In the genomic region with DNA sequence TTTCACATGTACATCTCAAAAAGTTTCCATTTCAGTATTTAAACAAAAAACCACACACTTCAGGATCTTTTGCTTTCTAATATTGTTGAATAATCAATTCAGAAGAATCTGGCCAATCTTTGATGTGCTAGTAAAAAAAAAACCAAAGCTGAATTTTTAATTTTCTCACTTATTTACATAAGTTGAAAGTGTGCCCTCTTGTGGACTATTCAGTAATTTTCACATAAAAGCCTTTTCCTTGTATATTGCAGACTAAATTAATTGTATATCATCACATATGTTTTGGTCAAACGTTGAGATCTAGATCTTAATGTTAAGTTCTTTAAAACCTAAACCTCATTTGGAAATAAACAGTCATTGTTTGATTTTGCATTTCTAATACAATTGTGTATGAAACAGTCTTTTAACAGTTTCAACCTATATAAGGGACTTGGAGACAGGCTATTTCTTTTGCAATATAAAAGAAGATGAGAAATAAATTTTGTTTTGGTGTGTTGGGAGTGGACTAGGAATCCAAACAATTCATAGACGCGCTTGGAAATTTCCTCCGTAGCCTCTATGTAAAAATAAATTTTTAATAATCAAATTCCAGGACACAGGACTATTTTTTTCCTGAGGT, we compare ENCODE assay signal across 8 cellular contexts.
A peak's percentile ranks its signal among the peaks of the same experiment; 100 is the strongest.
DNase-seq lines count a peak whose midpoint lies in the region; ATAC-seq and TF ChIP-seq lines count a peak whose summit lies in the region.

No MANE protein-coding gene starts in this region.

- DNase-seq in NCI-H82 (lab: John Stamatoyannopoulos, UW) = peak; percentile 64
- DNase-seq in NCI-H82 treated with DMSO at 0.1 percent for 48 hours (lab: John Stamatoyannopoulos, UW; ENCODE audit: unreplicated experiment) = no peak
- peak; percentile 64 for DNase-seq in NCI-H1105 treated with DMSO at 0.1 percent for 48 hours (lab: John Stamatoyannopoulos, UW)
- DNase-seq in WTC11 (ENCODE audit: low spot score) = no peak
- DNase-seq in kidney epithelial cell (ENCODE audit: low read depth) = no peak
- DNase-seq in activated T-helper 2 cell treated with anti-CD3 and anti-CD28 coated beads, Interferon-gamma antibody, Interleukin-2, Interleukin-4, amounts not matched to agents 10 μg/mL and 5 μg/mL and 100 μg/mL, durations not matched to agents 14 hours and 24 hours and 36 hours (ENCODE audit: low spot score) = no peak
- no peak for DNase-seq in activated CD8-positive, alpha-beta memory T cell treated with anti-CD3 and anti-CD28 coated beads for 24 hours

- POLR2A ChIA-PET in WTC11 (lab: Charles Lee) = no interaction called here

- ATAC-seq in WTC11 (no peak), GM18909 (IDR thresholded peaks at IDR 0.05; ENCODE audit: poor library complexity, unreplicated experiment) (no peak)

- intact Hi-C loops in activated T-helper 2 cell treated with anti-CD3 and anti-CD28 coated beads, Interferon-gamma antibody, Interleukin-2, Interleukin-4, amounts not matched to agents 10 μg/mL and 5 μg/mL and 100 μg/mL, durations not matched to agents 14 hours and 24 hours and 36 hours (cut with micrococcal nuclease) = loop anchor here (2.0 to 5.0 kb wide), 2 partner anchors 67 to 206 kb away; a partner anchor contains a TSS

- peak overlapping the region; percentile 42; the same call in 1 of the 2 replicates for H3K27ac Mint-ChIP-seq in WTC11
- no peak overlapping the region for H3K27ac Mint-ChIP-seq in activated T-helper 2 cell treated with anti-CD3 and anti-CD28 coated beads, Interferon-gamma antibody, Interleukin-2, Interleukin-4, amounts not matched to agents 10 μg/mL and 5 μg/mL and 100 μg/mL, durations not matched to agents 14 hours and 24 hours and 36 hours

- H3K36me3 ChIP-seq in kidney epithelial cell (ENCODE audit: control insufficient read depth, insufficient read depth, low read length) = no peaks in the 10 kb centered on the region

- CTCF ChIA-PET in WTC11 (lab: Charles Lee) = interaction anchor here (0.6 to 1.4 kb wide), 10 partner anchors 9 to 210 kb away, joined by 3 to 5 read pairs (median 3); no protein-coding TSS in a partner anchor

- no peaks in the 10 kb centered on the region for H3K27me3 ChIP-seq in kidney epithelial cell (ENCODE audit: control insufficient read depth, insufficient read depth, low read length)

- H3K4me1 Mint-ChIP-seq in WTC11 = peaks cover 32% of the 10 kb centered on the region
- H3K4me1 Mint-ChIP-seq in activated T-helper 2 cell treated with anti-CD3 and anti-CD28 coated beads, Interferon-gamma antibody, Interleukin-2, Interleukin-4, amounts not matched to agents 10 μg/mL and 5 μg/mL and 100 μg/mL, durations not matched to agents 14 hours and 24 hours and 36 hours (ENCODE audit: low read depth) = peaks cover 10% of the 10 kb centered on the region

- H3K4me3 ChIP-seq in kidney epithelial cell (ENCODE audit: low read depth, low read length) = no peak overlapping the region

- H3K4me3 Mint-ChIP-seq in WTC11 = no peak overlapping the region
- H3K4me3 Mint-ChIP-seq in activated T-helper 2 cell treated with anti-CD3 and anti-CD28 coated beads, Interferon-gamma antibody, Interleukin-2, Interleukin-4, amounts not matched to agents 10 μg/mL and 5 μg/mL and 100 μg/mL, durations not matched to agents 14 hours and 24 hours and 36 hours (ENCODE audit: low read depth) = no peak overlapping the region

- no peaks in the 10 kb centered on the region for H3K36me3 Mint-ChIP-seq in WTC11
- H3K36me3 Mint-ChIP-seq in activated T-helper 2 cell treated with anti-CD3 and anti-CD28 coated beads, Interferon-gamma antibody, Interleukin-2, Interleukin-4, amounts not matched to agents 10 μg/mL and 5 μg/mL and 100 μg/mL, durations not matched to agents 14 hours and 24 hours and 36 hours (ENCODE audit: low read depth) = no peaks in the 10 kb centered on the region

- TF ChIP-seq CTCF in WTC11 (IDR thresholded peaks at IDR 0.05) (0 out of 2 replicates have a peak, but pooled peaks have one; percentile 27), kidney epithelial cell (IDR thresholded peaks at IDR 0.05; ENCODE audit: insufficient read depth, low read length, poor library complexity, severe bottlenecking) (peak; percentile 45)

- H3K27me3 Mint-ChIP-seq in WTC11 (ENCODE audit: low read depth) = no peaks in the 10 kb centered on the region
- H3K27me3 Mint-ChIP-seq in activated T-helper 2 cell treated with anti-CD3 and anti-CD28 coated beads, Interferon-gamma antibody, Interleukin-2, Interleukin-4, amounts not matched to agents 10 μg/mL and 5 μg/mL and 100 μg/mL, durations not matched to agents 14 hours and 24 hours and 36 hours (ENCODE audit: low read depth) = no peaks in the 10 kb centered on the region

- H3K9me3 Mint-ChIP-seq in WTC11 = no peaks in the 10 kb centered on the region
- no peaks in the 10 kb centered on the region for H3K9me3 Mint-ChIP-seq in activated T-helper 2 cell treated with anti-CD3 and anti-CD28 coated beads, Interferon-gamma antibody, Interleukin-2, Interleukin-4, amounts not matched to agents 10 μg/mL and 5 μg/mL and 100 μg/mL, durations not matched to agents 14 hours and 24 hours and 36 hours

TF ChIP-seq in WTC11, 78 proteins besides CTCF, POLR2A, EP300 and RAD21:
- TF ChIP-seq TCF7 (CRISPR knock-in tag; IDR thresholded peaks at IDR 0.05; ENCODE audit: low read depth) (no peak), NFATC4 (CRISPR knock-in tag; IDR thresholded peaks at IDR 0.05) (no peak), FOXK1 (CRISPR knock-in tag; IDR thresholded peaks at IDR 0.05) (no peak), EMX1 (CRISPR knock-in tag; IDR thresholded peaks at IDR 0.05) (no peak), ZNF423 (CRISPR knock-in tag; IDR thresholded peaks at IDR 0.05) (no peak), GTF2I (CRISPR knock-in tag; conservative IDR thresholded peaks at IDR 0.05) (no peak), ETV6 (CRISPR knock-in tag; IDR thresholded peaks at IDR 0.05) (no peak), TEAD4 (CRISPR knock-in tag; IDR thresholded peaks at IDR 0.05) (no peak), ZNF232 (CRISPR knock-in tag; IDR thresholded peaks at IDR 0.05) (no peak), GABPB1 (CRISPR knock-in tag; IDR thresholded peaks at IDR 0.05) (no peak), NR1H2 (CRISPR knock-in tag; IDR thresholded peaks at IDR 0.05) (no peak), RORB (CRISPR knock-in tag; IDR thresholded peaks at IDR 0.05) (no peak)
- TF ChIP-seq, protein P1, sequence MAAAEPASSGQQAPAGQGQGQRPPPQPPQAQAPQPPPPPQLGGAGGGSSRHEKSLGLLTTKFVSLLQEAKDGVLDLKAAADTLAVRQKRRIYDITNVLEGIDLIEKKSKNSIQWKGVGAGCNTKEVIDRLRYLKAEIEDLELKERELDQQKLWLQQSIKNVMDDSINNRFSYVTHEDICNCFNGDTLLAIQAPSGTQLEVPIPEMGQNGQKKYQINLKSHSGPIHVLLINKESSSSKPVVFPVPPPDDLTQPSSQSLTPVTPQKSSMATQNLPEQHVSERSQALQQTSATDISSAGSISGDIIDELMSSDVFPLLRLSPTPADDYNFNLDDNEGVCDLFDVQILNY (CRISPR knock-in tag; IDR thresholded peaks at IDR 0.05) = no peak
- TF ChIP-seq, protein P2, sequence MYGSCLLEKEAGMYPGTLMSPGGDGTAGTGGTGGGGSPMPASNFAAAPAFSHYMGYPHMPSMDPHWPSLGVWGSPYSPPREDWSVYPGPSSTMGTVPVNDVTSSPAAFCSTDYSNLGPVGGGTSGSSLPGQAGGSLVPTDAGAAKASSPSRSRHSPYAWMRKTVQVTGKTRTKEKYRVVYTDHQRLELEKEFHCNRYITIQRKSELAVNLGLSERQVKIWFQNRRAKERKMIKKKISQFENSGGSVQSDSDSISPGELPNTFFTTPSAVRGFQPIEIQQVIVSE (CRISPR knock-in tag; IDR thresholded peaks at IDR 0.05; ENCODE audit: borderline replicate concordance) = no peak
- TF ChIP-seq, protein P3, sequence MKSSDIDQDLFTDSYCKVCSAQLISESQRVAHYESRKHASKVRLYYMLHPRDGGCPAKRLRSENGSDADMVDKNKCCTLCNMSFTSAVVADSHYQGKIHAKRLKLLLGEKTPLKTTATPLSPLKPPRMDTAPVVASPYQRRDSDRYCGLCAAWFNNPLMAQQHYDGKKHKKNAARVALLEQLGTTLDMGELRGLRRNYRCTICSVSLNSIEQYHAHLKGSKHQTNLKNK (CRISPR knock-in tag; IDR thresholded peaks at IDR 0.05) = no peak
- TF ChIP-seq, protein P4, sequence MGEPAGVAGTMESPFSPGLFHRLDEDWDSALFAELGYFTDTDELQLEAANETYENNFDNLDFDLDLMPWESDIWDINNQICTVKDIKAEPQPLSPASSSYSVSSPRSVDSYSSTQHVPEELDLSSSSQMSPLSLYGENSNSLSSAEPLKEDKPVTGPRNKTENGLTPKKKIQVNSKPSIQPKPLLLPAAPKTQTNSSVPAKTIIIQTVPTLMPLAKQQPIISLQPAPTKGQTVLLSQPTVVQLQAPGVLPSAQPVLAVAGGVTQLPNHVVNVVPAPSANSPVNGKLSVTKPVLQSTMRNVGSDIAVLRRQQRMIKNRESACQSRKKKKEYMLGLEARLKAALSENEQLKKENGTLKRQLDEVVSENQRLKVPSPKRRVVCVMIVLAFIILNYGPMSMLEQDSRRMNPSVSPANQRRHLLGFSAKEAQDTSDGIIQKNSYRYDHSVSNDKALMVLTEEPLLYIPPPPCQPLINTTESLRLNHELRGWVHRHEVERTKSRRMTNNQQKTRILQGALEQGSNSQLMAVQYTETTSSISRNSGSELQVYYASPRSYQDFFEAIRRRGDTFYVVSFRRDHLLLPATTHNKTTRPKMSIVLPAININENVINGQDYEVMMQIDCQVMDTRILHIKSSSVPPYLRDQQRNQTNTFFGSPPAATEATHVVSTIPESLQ (CRISPR knock-in tag; IDR thresholded peaks at IDR 0.05) = no peak
- TF ChIP-seq, protein P5, sequence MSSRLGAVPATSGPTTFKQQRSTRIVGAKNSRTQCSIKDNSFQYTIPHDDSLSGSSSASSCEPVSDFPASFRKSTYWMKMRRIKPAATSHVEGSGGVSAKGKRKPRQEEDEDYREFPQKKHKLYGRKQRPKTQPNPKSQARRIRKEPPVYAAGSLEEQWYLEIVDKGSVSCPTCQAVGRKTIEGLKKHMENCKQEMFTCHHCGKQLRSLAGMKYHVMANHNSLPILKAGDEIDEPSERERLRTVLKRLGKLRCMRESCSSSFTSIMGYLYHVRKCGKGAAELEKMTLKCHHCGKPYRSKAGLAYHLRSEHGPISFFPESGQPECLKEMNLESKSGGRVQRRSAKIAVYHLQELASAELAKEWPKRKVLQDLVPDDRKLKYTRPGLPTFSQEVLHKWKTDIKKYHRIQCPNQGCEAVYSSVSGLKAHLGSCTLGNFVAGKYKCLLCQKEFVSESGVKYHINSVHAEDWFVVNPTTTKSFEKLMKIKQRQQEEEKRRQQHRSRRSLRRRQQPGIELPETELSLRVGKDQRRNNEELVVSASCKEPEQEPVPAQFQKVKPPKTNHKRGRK (CRISPR knock-in tag; IDR thresholded peaks at IDR 0.05; ENCODE audit: borderline replicate concordance) = no peak

Comparison
In these comparisons a context has a peak if more than half of its experiments do, and no peak if none do; other contexts are left out.
1. DNase-seq: peak in NCI-H82 (single experiment) and NCI-H1105 treated with DMSO at 0.1 percent for 48 hours (single experiment); none in NCI-H82 treated with DMSO at 0.1 percent for 48 hours (single experiment), WTC11 (single experiment), kidney epithelial cell (single experiment), activated T-helper 2 cell treated with anti-CD3 and anti-CD28 coated beads, Interferon-gamma antibody, Interleukin-2, Interleukin-4, amounts not matched to agents 10 μg/mL and 5 μg/mL and 100 μg/mL, durations not matched to agents 14 hours and 24 hours and 36 hours (single experiment) and activated CD8-positive, alpha-beta memory T cell treated with anti-CD3 and anti-CD28 coated beads for 24 hours (single experiment).